Comparison of ENCODE assay signal across 16 cellular contexts in genomic region chr10:70334526-70335245, GRCh38. TPM values are rescaled to one million over a fixed set of nuclear protein-coding genes. Genes with fewer than 3 reads are reported as not detected.
A peak's percentile ranks its signal among the peaks of the same experiment; 100 is the strongest.
DNase-seq lines count a peak whose midpoint lies in the region; ATAC-seq and TF ChIP-seq lines count a peak whose summit lies in the region.
"Had no signal": no experiment of that assay in that cellular context is flagged by ENCODE, and none has a peak within 500 bp of the region (broad histone marks: within the 10 kb centered on the region; RNA-seq: fewer than 3 reads in every experiment).

No MANE protein-coding gene starts in this region.

- peaks cover 7% of the 10 kb centered on the region for H3K4me1 ChIP-seq in HEK293 (ENCODE audit: control insufficient read depth, insufficient read depth, low read length)
- H3K4me1 ChIP-seq: Caco-2 had no signal

- H3K4me1 Mint-ChIP-seq in stimulated activated naive B cell treated with anti-CD40 and anti-IgM and Interleukin-4, amounts not matched to agents 10 μg/mL and 1 μg/mL and 100 μg/mL, for 72 hours: peaks cover 21 to 47% of the 10 kb centered on the region in 2 donors

- intact Hi-C loops in sciatic nerve (cut with DNase I): no loop called here

- no peak overlapping the region for H3K27ac ChIP-seq in HEK293 (ENCODE audit: extremely low read depth, low read depth, low read length)
- H3K27ac ChIP-seq: 22Rv1 had no signal

- CTCF ChIA-PET in HEK293 (lab: Yijun Ruan, JAX): interaction anchor here (1.1 kb wide), 1 partner anchor 103 kb away, joined by 3 read pairs; no protein-coding TSS in a partner anchor

- POLR2A ChIA-PET in HEK293 (lab: Yijun Ruan, JAX): no interaction called here

- peak in 2 of 3 experiments; percentile 38 to 47 for DNase-seq in NCI-H1417 (lab: John Stamatoyannopoulos, UW)
- no peak for DNase-seq in NCI-H1417 treated with DMSO at 0.1 percent for 48 hours (lab: John Stamatoyannopoulos, UW)
- DNase-seq in fibroblast of peridontal ligament (ENCODE audit: extremely low read depth): peak; percentile 50
- DNase-seq in sciatic nerve (ENCODE audit: low spot score): no peak
- DNase-seq in islet precursor cell: no peak
- no peak for DNase-seq in stimulated activated naive B cell treated with anti-CD40 and anti-IgM and Interleukin-4, amounts not matched to agents 10 μg/mL and 1 μg/mL and 100 μg/mL, for 72 hours
- DNase-seq in GM13977 (ENCODE audit: low spot score): no peak
- DNase-seq: Caco-2, H9, Karpas-422, MM.1S, NCI-H774 had no signal

- H3K4me3 ChIP-seq in HEK293 (ENCODE audit: low read depth, low read length): no peak overlapping the region

- ATAC-seq in sciatic nerve: peak; percentile 36
- ATAC-seq in stimulated activated naive B cell treated with anti-CD40 and anti-IgM and Interleukin-4, amounts not matched to agents 10 μg/mL and 1 μg/mL and 100 μg/mL, for 72 hours (replicated peaks): no peak

- H3K36me3 Mint-ChIP-seq in stimulated activated naive B cell treated with anti-CD40 and anti-IgM and Interleukin-4, amounts not matched to agents 10 μg/mL and 1 μg/mL and 100 μg/mL, for 72 hours: no peaks in the 10 kb centered on the region

- in situ Hi-C loops in GM13977 (cut with MboI; ENCODE audit: low pct_unique_long_range_greater_than_20kb, low sequenced_read_pairs, unreplicated experiment): no loop called here

- TF ChIP-seq CTCF in HEK293 (tag by site-specific recombination; IDR thresholded peaks at IDR 0.05) (no peak), GM13977 (IDR thresholded peaks at IDR 0.05; ENCODE audit: extremely low read depth, insufficient read depth, missing control alignments) (no peak)

- no peaks in the 10 kb centered on the region for H3K9me3 ChIP-seq in HEK293 (ENCODE audit: control insufficient read depth, insufficient read depth, low read depth, low read length)

- H3K27ac Mint-ChIP-seq in stimulated activated naive B cell treated with anti-CD40 and anti-IgM and Interleukin-4, amounts not matched to agents 10 μg/mL and 1 μg/mL and 100 μg/mL, for 72 hours: no peak overlapping the region
- H3K27ac Mint-ChIP-seq: CD14-positive monocyte had no signal

- H3K27me3 Mint-ChIP-seq in stimulated activated naive B cell treated with anti-CD40 and anti-IgM and Interleukin-4, amounts not matched to agents 10 μg/mL and 1 μg/mL and 100 μg/mL, for 72 hours: peaks cover 71 to 92% of the 10 kb centered on the region in 2 donors

- H3K9me3 Mint-ChIP-seq in stimulated activated naive B cell treated with anti-CD40 and anti-IgM and Interleukin-4, amounts not matched to agents 10 μg/mL and 1 μg/mL and 100 μg/mL, for 72 hours: no peaks in the 10 kb centered on the region
- H3K9me3 Mint-ChIP-seq: H9 had no signal

- H3K4me3 Mint-ChIP-seq in stimulated activated naive B cell treated with anti-CD40 and anti-IgM and Interleukin-4, amounts not matched to agents 10 μg/mL and 1 μg/mL and 100 μg/mL, for 72 hours: no peak overlapping the region
- H3K4me3 Mint-ChIP-seq: H9 had no signal

- peaks cover 0 to 8% of the 10 kb centered on the region in 2 experiments; a peak in 1 of 3 replicates for H3K36me3 ChIP-seq in HEK293 (ENCODE audit: control insufficient read depth in 2 of 2, insufficient read depth in 1 of 2, low read length in 2 of 2)

TF ChIP-seq in HEK293, 187 proteins besides CTCF, POLR2A, EP300 and RAD21:
- TF ChIP-seq ZNF658 (tag by site-specific recombination; IDR thresholded peaks at IDR 0.05): no peak
- peak; percentile 98 for TF ChIP-seq ZIC2 (tag by site-specific recombination; IDR thresholded peaks at IDR 0.05)

RNA-seq across cellular contexts. Expression of gene LRRC20, which starts 47.7 kb away (rescaled TPM):
- 5.1 TPM for total RNA-seq in sciatic nerve

RNA-seq across cellular contexts. Expression of gene NPFFR1, which starts 50.9 kb away (rescaled TPM):
- 4.8 TPM for total RNA-seq in sciatic nerve
- total RNA-seq: Caco-2, H9, RPMI7951 had no signal

Comparison
In these comparisons a context has a peak if more than half of its experiments do, and no peak if none do; other contexts are left out.
1. DNase-seq: peak in NCI-H1417 (2 of 3) and fibroblast of peridontal ligament (single experiment); none in NCI-H1417 treated with DMSO at 0.1 percent for 48 hours (single experiment), sciatic nerve (single experiment), islet precursor cell (single experiment), stimulated activated naive B cell treated with anti-CD40 and anti-IgM and Interleukin-4, amounts not matched to agents 10 μg/mL and 1 μg/mL and 100 μg/mL, for 72 hours (single experiment) and GM13977 (single experiment).